ENCODE assay signal across 19 cellular contexts in the genomic region with DNA sequence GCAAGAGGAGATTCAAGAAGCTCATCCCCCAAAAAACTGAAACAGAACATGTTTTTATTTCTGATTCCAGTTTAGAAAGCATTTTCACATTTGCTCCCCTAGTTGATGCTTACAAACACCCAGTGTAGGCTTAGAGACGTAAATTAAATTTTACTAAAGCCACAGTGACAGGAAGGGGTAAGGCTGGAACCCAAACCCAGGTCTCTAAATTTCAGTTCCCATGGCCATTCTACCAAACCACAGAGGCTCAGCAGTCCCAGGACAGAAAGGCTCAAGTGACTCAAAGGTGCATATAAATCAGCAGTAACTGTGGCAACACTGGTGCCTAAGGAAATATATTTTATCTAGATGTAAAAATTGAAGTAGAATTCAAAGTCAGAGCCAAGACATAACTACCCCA.
DNase-seq lines count a peak whose midpoint lies in the region; ATAC-seq and TF ChIP-seq lines count a peak whose summit lies in the region.
"Had no signal": no experiment of that assay in that cellular context is flagged by ENCODE, and none has a peak within 500 bp of the region (broad histone marks: within the 10 kb centered on the region; RNA-seq: fewer than 3 reads in every experiment).

No MANE protein-coding gene starts in this region.

- no peaks in the 10 kb centered on the region for H3K9me3 ChIP-seq in osteoblast (ENCODE audit: low read depth, low read length)

- peaks cover 21% of the 10 kb centered on the region for H3K27me3 Mint-ChIP-seq in stimulated activated memory B cell treated with anti-CD40 and anti-IgM and Interleukin-4, amounts not matched to agents 10 μg/mL and 1 μg/mL and 100 μg/mL, for 72 hours

- H3K36me3 ChIP-seq in osteoblast (ENCODE audit: insufficient read depth, low read length), result no peaks in the 10 kb centered on the region

- no peaks in the 10 kb centered on the region for H3K79me2 ChIP-seq in osteoblast (ENCODE audit: insufficient read depth, low read length)

- no peak overlapping the region for H3K27ac Mint-ChIP-seq in stimulated activated memory B cell treated with anti-CD40 and anti-IgM and Interleukin-4, amounts not matched to agents 10 μg/mL and 1 μg/mL and 100 μg/mL, for 72 hours
- H3K27ac Mint-ChIP-seq: activated CD4-positive, alpha-beta T cell treated with anti-CD3 and anti-CD28 coated beads, Interleukin-2, amount 10 ng/mL, durations not matched to agents 7 days and 5 days; CD8-positive, alpha-beta T cell; stimulated activated effector memory CD8-positive, alpha-beta T cell treated with anti-CD3 and anti-CD28 coated beads, Interleukin-12 subunit alpha, Interleukin-12 subunit beta, amount 100 ng/mL, for 72 hours had no signal

- no peaks in the 10 kb centered on the region for H3K27me3 ChIP-seq in osteoblast (ENCODE audit: insufficient read depth, low read length)

- no peaks in the 10 kb centered on the region for H4K20me1 ChIP-seq in osteoblast (ENCODE audit: insufficient read depth, low read length)

- DNase-seq in NCI-H128 (lab: John Stamatoyannopoulos, UW; ENCODE audit: unreplicated experiment), result no peak
- no peak for DNase-seq in activated CD4-positive, alpha-beta T cell treated with anti-CD3 and anti-CD28 coated beads, Interleukin-2, amount 50 U/mL, for 48 hours
- no peak for DNase-seq in osteoblast (ENCODE audit: insufficient read length, low spot score, missing footprints)
- DNase-seq: activated CD4-positive, alpha-beta T cell treated with anti-CD3 and anti-CD28 coated beads, Interleukin-2, amount 10 ng/mL, durations not matched to agents 7 days and 5 days; amygdala; CD8-positive, alpha-beta T cell; central memory CD4-positive, alpha-beta T cell; foreskin melanocyte; IMR-90; NCI-H146; NCI-H774; PC-3; right cardiac atrium; T-helper 1 cell had no signal

- no peak overlapping the region for H3K4me3 Mint-ChIP-seq in stimulated activated memory B cell treated with anti-CD40 and anti-IgM and Interleukin-4, amounts not matched to agents 10 μg/mL and 1 μg/mL and 100 μg/mL, for 72 hours
- H3K4me3 Mint-ChIP-seq: activated CD4-positive, alpha-beta T cell treated with anti-CD3 and anti-CD28 coated beads, Interleukin-2, amount 10 ng/mL, durations not matched to agents 7 days and 5 days; CD8-positive, alpha-beta T cell; stimulated activated effector memory CD8-positive, alpha-beta T cell treated with anti-CD3 and anti-CD28 coated beads, Interleukin-12 subunit alpha, Interleukin-12 subunit beta, amount 100 ng/mL, for 72 hours had no signal

- H3K4me3 ChIP-seq in osteoblast (ENCODE audit: insufficient read depth, low read length), result no peak overlapping the region

- no peaks in the 10 kb centered on the region for H3K36me3 Mint-ChIP-seq in stimulated activated memory B cell treated with anti-CD40 and anti-IgM and Interleukin-4, amounts not matched to agents 10 μg/mL and 1 μg/mL and 100 μg/mL, for 72 hours
- H3K36me3 Mint-ChIP-seq: CD8-positive, alpha-beta T cell; stimulated activated effector memory CD8-positive, alpha-beta T cell treated with anti-CD3 and anti-CD28 coated beads, Interleukin-12 subunit alpha, Interleukin-12 subunit beta, amount 100 ng/mL, for 72 hours had no signal

- no peaks in the 10 kb centered on the region for H3K4me1 Mint-ChIP-seq in stimulated activated memory B cell treated with anti-CD40 and anti-IgM and Interleukin-4, amounts not matched to agents 10 μg/mL and 1 μg/mL and 100 μg/mL, for 72 hours
- H3K4me1 Mint-ChIP-seq: stimulated activated effector memory CD8-positive, alpha-beta T cell treated with anti-CD3 and anti-CD28 coated beads, Interleukin-12 subunit alpha, Interleukin-12 subunit beta, amount 100 ng/mL, for 72 hours had no signal

- no peak overlapping the region for H3K27ac ChIP-seq in osteoblast (ENCODE audit: low read depth, low read length)

- no peak for TF ChIP-seq CTCF in osteoblast (IDR thresholded peaks at IDR 0.05; ENCODE audit: extremely low read depth, low read depth, low read length)

- peak; percentile 71 for ATAC-seq in GM19351 (IDR thresholded peaks at IDR 0.05; ENCODE audit: unreplicated experiment)
- peak; percentile 51 for ATAC-seq in HG02610 (IDR thresholded peaks at IDR 0.05; ENCODE audit: unreplicated experiment)
- peak; percentile 42 for ATAC-seq in HG03342 (IDR thresholded peaks at IDR 0.05; ENCODE audit: unreplicated experiment)
- peak; percentile 6 for ATAC-seq in stimulated activated memory B cell treated with anti-CD40 and anti-IgM and Interleukin-4, amounts not matched to agents 10 μg/mL and 1 μg/mL and 100 μg/mL, for 72 hours
- ATAC-seq: CD8-positive, alpha-beta T cell; PC-3; right cardiac atrium; stimulated activated effector memory CD8-positive, alpha-beta T cell treated with anti-CD3 and anti-CD28 coated beads, Interleukin-12 subunit alpha, Interleukin-12 subunit beta, amount 100 ng/mL, for 72 hours had no signal

- H2AFZ ChIP-seq in osteoblast (ENCODE audit: low read length), result no peak overlapping the region

- H3K4me2 ChIP-seq in osteoblast (ENCODE audit: insufficient read depth, low read length), result no peak overlapping the region

- no peaks in the 10 kb centered on the region for H3K4me1 ChIP-seq in osteoblast (ENCODE audit: insufficient read depth, low read length)

- H3K9me3 Mint-ChIP-seq in stimulated activated memory B cell treated with anti-CD40 and anti-IgM and Interleukin-4, amounts not matched to agents 10 μg/mL and 1 μg/mL and 100 μg/mL, for 72 hours, result peaks cover 2% of the 10 kb centered on the region
- H3K9me3 Mint-ChIP-seq: stimulated activated effector memory CD8-positive, alpha-beta T cell treated with anti-CD3 and anti-CD28 coated beads, Interleukin-12 subunit alpha, Interleukin-12 subunit beta, amount 100 ng/mL, for 72 hours had no signal

Comparison
In these comparisons a context has a peak if more than half of its experiments do, and no peak if none do; other contexts are left out.
1. ATAC-seq: peak in every context shown above with its lines; median percentile 71 in GM19351; 51 in HG02610; 42 in HG03342; 6 in stimulated activated memory B cell treated with anti-CD40 and anti-IgM and Interleukin-4, amounts not matched to agents 10 μg/mL and 1 μg/mL and 100 μg/mL, for 72 hours.